ENCODE assay signal across 2 cellular contexts in genomic region chr20:63497946-63498935, GRCh38.
TF ChIP-seq lines count a peak whose summit lies in the region.

No MANE protein-coding gene starts in this region.

TF ChIP-seq in HCT116, 20 proteins besides CTCF, POLR2A, EP300 and RAD21:
- no peak for TF ChIP-seq EGR1 (IDR thresholded peaks at IDR 0.05; ENCODE audit: low read depth)
- TF ChIP-seq MAX (IDR thresholded peaks at IDR 0.05), result no peak
- 0 out of 2 replicates have a peak, but pooled peaks have one; percentile 34 for TF ChIP-seq POLR2AphosphoS5 (IDR thresholded peaks at IDR 0.05; ENCODE audit: low read depth, low read length)

TF ChIP-seq in K562, 482 proteins besides CTCF, POLR2A, EP300 and RAD21:
- TF ChIP-seq TBL1XR1 (IDR thresholded peaks at IDR 0.05; ENCODE audit: low read length in 2 of 2) (no peak), PHB (CRISPR knock-in tag; IDR thresholded peaks at IDR 0.05) (no peak), CREB3 (tag; conservative IDR thresholded peaks at IDR 0.05; ENCODE audit: low read depth) (no peak), CXXC5 (CRISPR knock-in tag; IDR thresholded peaks at IDR 0.05) (peak; percentile 43), FOSL1 (tag; conservative IDR thresholded peaks at IDR 0.05) (peak; percentile 81), CTBP1 (IDR thresholded peaks at IDR 0.05; ENCODE audit: borderline replicate concordance) (peak; percentile 35; the same call in 1 of the 2 replicates), FOXP4 (CRISPR knock-in tag; IDR thresholded peaks at IDR 0.05; ENCODE audit: borderline replicate concordance) (0 out of 2 replicates have a peak, but pooled peaks have one; percentile 42), SRSF1 (IDR thresholded peaks at IDR 0.05; ENCODE audit: low read depth, low read length) (no peak), JUN (IDR thresholded peaks at IDR 0.05; ENCODE audit: borderline replicate concordance, low read depth, low read length) (0 out of 2 replicates have a peak, but pooled peaks have one; percentile 37), JUN (CRISPR knock-in tag; IDR thresholded peaks at IDR 0.05; ENCODE audit: borderline replicate concordance) (no peak), KDM5B (IDR thresholded peaks at IDR 0.05; ENCODE audit: insufficient replicate concordance, low read depth, low read length) (no peak), ZNF408 (CRISPR knock-in tag; IDR thresholded peaks at IDR 0.05; ENCODE audit: low read depth) (no peak), E2F6 (IDR thresholded peaks at IDR 0.05; ENCODE audit: borderline replicate concordance in 1 of 2, extremely low read depth in 1 of 2, insufficient read depth in 1 of 2, insufficient read length in 1 of 2, low read depth in 1 of 2, low read length in 1 of 2, poor library complexity in 1 of 2, severe bottlenecking in 1 of 2) (peak in 1 of 2 experiments; percentile 15), TCF7 (IDR thresholded peaks at IDR 0.05; ENCODE audit: borderline replicate concordance) (no peak), FOXA3 (CRISPR knock-in tag; conservative IDR thresholded peaks at IDR 0.05 in 1 of 2, IDR thresholded peaks at IDR 0.05 in 1 of 2) (no peak), PHB2 (IDR thresholded peaks at IDR 0.05; ENCODE audit: low read depth) (no peak), BRF2 (IDR thresholded peaks at IDR 0.05; ENCODE audit: borderline replicate concordance, insufficient read depth, insufficient read length) (no peak), COPS2 (conservative IDR thresholded peaks at IDR 0.05) (no peak), USF2 (CRISPR knock-in tag; IDR thresholded peaks at IDR 0.05) (no peak), ETV5 (CRISPR knock-in tag; IDR thresholded peaks at IDR 0.05; ENCODE audit: low read depth) (no peak), ATF3 (IDR thresholded peaks at IDR 0.05) (peak; percentile 83), ATF3 (CRISPR knock-in tag; conservative IDR thresholded peaks at IDR 0.05) (no peak), RBM14 (IDR thresholded peaks at IDR 0.05; ENCODE audit: borderline replicate concordance, insufficient read depth, low read depth, low read length) (no peak), MTA2 (IDR thresholded peaks at IDR 0.05; ENCODE audit: low read depth) (no peak), ZNF740 (CRISPR knock-in tag; IDR thresholded peaks at IDR 0.05) (0 out of 2 replicates have a peak, but pooled peaks have one; percentile 10), ZNF740 (tag; IDR thresholded peaks at IDR 0.05) (no peak), BCOR (IDR thresholded peaks at IDR 0.05) (0 out of 2 replicates have a peak, but pooled peaks have one; percentile 30), NRF1 (conservative IDR thresholded peaks at IDR 0.05 in 1 of 2, IDR thresholded peaks at IDR 0.05 in 1 of 2) (peak; percentile 45 to 46; a peak in 2 of 4 replicates), STAT5B (CRISPR knock-in tag; IDR thresholded peaks at IDR 0.05) (no peak), DPF2 (IDR thresholded peaks at IDR 0.05) (0 out of 2 replicates have a peak, but pooled peaks have one; percentile 29), LCOR (CRISPR knock-in tag; IDR thresholded peaks at IDR 0.05) (0 out of 2 replicates have a peak, but pooled peaks have one; percentile 33), KDM1A (IDR thresholded peaks at IDR 0.05) (no peak), ZNF586 (CRISPR knock-in tag; conservative IDR thresholded peaks at IDR 0.05) (no peak), MAZ (CRISPR knock-in tag; conservative IDR thresholded peaks at IDR 0.05 in 1 of 2, IDR thresholded peaks at IDR 0.05 in 1 of 2) (0 out of 4 replicates have a peak, but pooled peaks of 1 of the 2 experiments have one; percentile 27), GATA2 (CRISPR knock-in tag; IDR thresholded peaks at IDR 0.05) (peak; percentile 24; the same call in 1 of the 2 replicates), YY1 (IDR thresholded peaks at IDR 0.05; ENCODE audit: borderline replicate concordance in 1 of 3, control insufficient read depth in 1 of 3, extremely low read depth in 1 of 3, insufficient read depth in 3 of 3, insufficient read length in 1 of 3, insufficient replicate concordance in 2 of 3, low read depth in 1 of 3, low read length in 2 of 3) (peak in 1 of 3 experiments; percentile 57), NFATC3 (IDR thresholded peaks at IDR 0.05) (no peak), TARDBP (IDR thresholded peaks at IDR 0.05) (0 out of 2 replicates have a peak, but pooled peaks have one; percentile 49), JUND (IDR thresholded peaks at IDR 0.05; ENCODE audit: borderline replicate concordance, low read depth, low read length) (peak; percentile 72), JUND (tag; IDR thresholded peaks at IDR 0.05; ENCODE audit: borderline replicate concordance, low read depth, low read length) (peak; percentile 52; the same call in 1 of the 3 replicates), ZNF431 (CRISPR knock-in tag; IDR thresholded peaks at IDR 0.05) (no peak), ZNF124 (CRISPR knock-in tag; IDR thresholded peaks at IDR 0.05) (no peak), RBFOX2 (IDR thresholded peaks at IDR 0.05; ENCODE audit: low read depth, low read length) (peak; percentile 6; the same call in 1 of the 2 replicates), HDAC1 (IDR thresholded peaks at IDR 0.05) (peak in 1 of 2 experiments; percentile 30; a peak in 1 of 4 replicates), TSHZ1 (CRISPR knock-in tag; IDR thresholded peaks at IDR 0.05) (no peak), SIN3A (IDR thresholded peaks at IDR 0.05; ENCODE audit: borderline replicate concordance in 2 of 2, control insufficient read depth in 1 of 2, low read depth in 2 of 2, low read length in 2 of 2) (no peak), TFAP4 (CRISPR knock-in tag; IDR thresholded peaks at IDR 0.05; ENCODE audit: borderline replicate concordance) (peak; percentile 46; the same call in 1 of the 2 replicates), HMGN3 (IDR thresholded peaks at IDR 0.05; ENCODE audit: borderline replicate concordance, extremely low read depth, insufficient read length, low read depth, low read length) (peak; percentile 26), SAFB (IDR thresholded peaks at IDR 0.05; ENCODE audit: borderline replicate concordance, low read depth, low read length) (0 out of 2 replicates have a peak, but pooled peaks have one; percentile 32)
